In the genomic region with DNA sequence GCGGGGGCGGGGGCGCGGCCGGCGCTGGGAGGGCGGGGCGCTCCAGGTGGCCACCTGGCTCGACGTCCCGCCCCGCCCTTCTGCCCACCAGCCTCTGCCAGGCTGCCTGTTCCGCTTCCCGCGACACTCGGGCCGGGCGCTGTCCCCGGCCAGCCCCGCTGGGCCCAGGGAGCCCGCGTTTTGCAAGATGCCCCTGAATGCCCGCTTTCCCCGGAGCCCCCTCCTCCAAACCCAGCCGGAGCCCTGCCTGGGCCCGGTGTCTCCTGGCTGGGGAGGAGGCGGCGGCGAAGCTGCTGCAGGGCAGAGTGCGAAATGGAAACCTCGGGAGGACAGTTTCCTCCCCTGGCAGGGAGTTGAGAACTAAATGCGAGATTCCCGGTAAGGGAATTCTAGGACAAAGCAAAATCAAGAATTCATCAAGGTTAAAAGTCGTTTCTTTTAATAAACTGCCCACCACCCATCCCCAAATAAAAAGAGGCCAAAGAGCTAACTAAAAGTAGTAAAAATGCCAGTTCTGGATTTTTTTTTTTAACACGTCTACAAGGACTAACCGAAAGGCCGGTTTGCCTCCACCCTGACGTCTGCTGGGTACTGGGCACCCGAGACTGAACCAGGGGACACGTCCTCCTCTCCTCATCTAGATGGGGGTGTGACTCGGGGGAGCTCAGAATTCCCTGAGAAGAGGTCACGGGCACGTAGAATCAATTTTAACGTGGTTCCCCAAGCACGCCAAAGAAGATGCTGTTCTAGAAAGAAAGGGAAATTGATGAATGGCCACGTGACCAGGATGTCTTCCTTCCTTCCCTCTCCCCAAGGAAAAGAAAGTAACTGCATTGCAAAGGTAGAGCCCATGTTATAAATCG, we compare ENCODE assay signal across 8 cellular contexts.
DNase-seq lines count a peak whose midpoint lies in the region; ATAC-seq, FAIRE-seq and TF ChIP-seq lines count a peak whose summit lies in the region.

No MANE protein-coding gene starts in this region.

- peak in 1 of 2 experiments; percentile 4 for DNase-seq in Caco-2
- DNase-seq in SK-N-SH, result peak; percentile 39
- DNase-seq in sigmoid colon, result peak; percentile 66
- no peak for DNase-seq in inferior parietal cortex (ENCODE audit: extremely low spot score)
- no peak for DNase-seq in frontal cortex (ENCODE audit: low spot score in 2 of 2)

- TF ChIP-seq CTCF in Caco-2 (IDR thresholded peaks at IDR 0.05; ENCODE audit: insufficient read depth in 1 of 2, low read depth in 1 of 2, low read length in 1 of 2, severe bottlenecking in 1 of 2, unreplicated experiment in 1 of 2) (no peak), SK-N-SH (IDR thresholded peaks at IDR 0.05) (no peak), gastroesophageal sphincter (IDR thresholded peaks at IDR 0.05) (no peak), sigmoid colon (IDR thresholded peaks at IDR 0.05) (no peak)

- no peak overlapping the region for H3K27ac ChIP-seq in SK-N-SH (ENCODE audit: low read depth in 2 of 2, low read length in 1 of 2)
- H3K27ac ChIP-seq in gastroesophageal sphincter, result peak overlapping the region in 3 of 4 donors; percentile 72 to 80 (median 73)
- H3K27ac ChIP-seq in sigmoid colon, result peak overlapping the region; percentile 29 to 67 (median 60)

- H2AFZ ChIP-seq in SK-N-SH (ENCODE audit: low read depth), result peak overlapping the region; percentile 54

- ATAC-seq in GM19023 (IDR thresholded peaks at IDR 0.05; ENCODE audit: unreplicated experiment) (peak; percentile 50), HG03439 (IDR thresholded peaks at IDR 0.05; ENCODE audit: unreplicated experiment) (peak; percentile 43), gastroesophageal sphincter (peak; percentile 55)

- no peak overlapping the region for H3K9ac ChIP-seq in SK-N-SH

- H3K36me3 ChIP-seq in Caco-2 (ENCODE audit: control insufficient read depth, insufficient read depth, low read length), result no peaks in the 10 kb centered on the region
- no peaks in the 10 kb centered on the region for H3K36me3 ChIP-seq in SK-N-SH (replicated peaks in 1 of 2; ENCODE audit: control insufficient read depth in 1 of 2, insufficient read depth in 2 of 2, low read length in 1 of 2)
- H3K36me3 ChIP-seq in gastroesophageal sphincter, result no peaks in the 10 kb centered on the region
- H3K36me3 ChIP-seq in sigmoid colon, result no peaks in the 10 kb centered on the region

- H3K9me3 Mint-ChIP-seq in Caco-2 (ENCODE audit: unreplicated experiment), result peaks cover 13% of the 10 kb centered on the region

- TF ChIP-seq RAD21 in SK-N-SH (IDR thresholded peaks at IDR 0.05; ENCODE audit: low read length), result no peak

- H3K4me1 Mint-ChIP-seq in Caco-2 (ENCODE audit: low read depth, unreplicated experiment), result peaks cover 29% of the 10 kb centered on the region

- BruUV-seq in Caco-2 (replicated peaks; lab: Mats Ljungman, UMichigan), result TSS peak; percentile 44

- peak overlapping the region; percentile 80 for H3K4me3 Mint-ChIP-seq in Caco-2 (ENCODE audit: unreplicated experiment)

- H3K9me2 ChIP-seq in SK-N-SH, result no peaks in the 10 kb centered on the region

- peaks cover 6% of the 10 kb centered on the region for H3K36me3 Mint-ChIP-seq in Caco-2 (ENCODE audit: insufficient read depth, unreplicated experiment)

- H4K20me1 ChIP-seq in SK-N-SH (ENCODE audit: insufficient read depth), result no peaks in the 10 kb centered on the region

- H3K4me2 ChIP-seq in SK-N-SH, result peak overlapping the region; percentile 61; the same call in 1 of the 2 replicates

- H3K27me3 Mint-ChIP-seq in Caco-2 (ENCODE audit: insufficient read depth, unreplicated experiment), result no peaks in the 10 kb centered on the region

- intact Hi-C loops in Caco-2 (cut with micrococcal nuclease; ENCODE audit: unreplicated experiment), result loop anchor here (1.0 to 5.0 kb wide), 3 partner anchors 36 to 89 kb away; no protein-coding TSS in a partner anchor
- intact Hi-C loops in sigmoid colon (cut with DNase I), result loop anchor here (5.0 kb wide), 1 partner anchor 1206 kb away; a partner anchor contains a TSS

- H3K9me3 ChIP-seq in Caco-2 (no peaks in the 10 kb centered on the region), SK-N-SH (no peaks in the 10 kb centered on the region), gastroesophageal sphincter (no peaks in the 10 kb centered on the region), sigmoid colon (no peaks in the 10 kb centered on the region)

- TF ChIP-seq EP300 in SK-N-SH (IDR thresholded peaks at IDR 0.05; ENCODE audit: borderline replicate concordance in 1 of 2, low read depth in 1 of 2, low read length in 1 of 2) (no peak), gastroesophageal sphincter (IDR thresholded peaks at IDR 0.05) (no peak), sigmoid colon (IDR thresholded peaks at IDR 0.05) (no peak)

- 37% methylated on average over 42 of the region's 47 CpGs for WGBS in SK-N-SH (ENCODE audit: low lambda C conversion rate)
- WGBS in gastroesophageal sphincter (ENCODE audit: low coverage in 1 of 2), 2 donors, result 22 to 35% methylated on average over 12 to 13 of the region's 47 CpGs
- 4 to 10% methylated on average over 47 of the region's 47 CpGs for WGBS in sigmoid colon, 2 donors

- H3K79me2 ChIP-seq in SK-N-SH (ENCODE audit: insufficient read depth), result no peaks in the 10 kb centered on the region

- H3K4me1 ChIP-seq in Caco-2 (peaks cover 16% of the 10 kb centered on the region; the same call in 1 of the 2 replicates), SK-N-SH (ENCODE audit: control insufficient read depth in 1 of 2, insufficient read depth in 2 of 2, low read depth in 1 of 2, low read length in 1 of 2) (peaks cover 0 to 11% of the 10 kb centered on the region in 2 experiments; a peak in 1 of 4 replicates), gastroesophageal sphincter (peaks cover 0 to 30% (median 10%) of the 10 kb centered on the region in 3 donors), sigmoid colon (peaks cover 0 to 18% (median 16%) of the 10 kb centered on the region in 4 donors)

- peak overlapping the region; percentile 63 for H3K27ac Mint-ChIP-seq in Caco-2 (ENCODE audit: unreplicated experiment)

- H3F3A ChIP-seq in SK-N-SH (replicated peaks; ENCODE audit: insufficient read depth), result no peaks in the 10 kb centered on the region

- no peaks in the 10 kb centered on the region for H3K27me3 ChIP-seq in Caco-2 (replicated peaks; ENCODE audit: control insufficient read depth, insufficient read depth, low read length)
- H3K27me3 ChIP-seq in SK-N-SH (ENCODE audit: insufficient read depth), result peaks cover 40% of the 10 kb centered on the region
- H3K27me3 ChIP-seq in gastroesophageal sphincter, result peaks cover 10% of the 10 kb centered on the region
- peaks cover 0 to 5% (median 0%) of the 10 kb centered on the region in 3 donors for H3K27me3 ChIP-seq in sigmoid colon

- no peak for FAIRE-seq in frontal cortex (lab: Jason Lieb, UNC)

- CTCF ChIA-PET in Caco-2 (lab: Charles Lee) (interaction anchor here (0.6 kb wide), 1 partner anchor 96 kb away, joined by 3 read pairs; no protein-coding TSS in a partner anchor), SK-N-SH (lab: Yijun Ruan, JAX) (interaction anchor here (0.8 kb wide), 1 partner anchor 59 kb away, joined by 3 read pairs; no protein-coding TSS in a partner anchor)

- TF ChIP-seq POLR2A in gastroesophageal sphincter (IDR thresholded peaks at IDR 0.05) (no peak), sigmoid colon (IDR thresholded peaks at IDR 0.05) (peak in 1 of 2 donors; percentile 62)

- peak overlapping the region; percentile 71 for H3K4me3 ChIP-seq in Caco-2 (ENCODE audit: low read depth, low read length)
- H3K4me3 ChIP-seq in SK-N-SH (ENCODE audit: low read depth in 2 of 2, low read length in 1 of 2), result peak overlapping the region in 1 of 2 experiments; percentile 58; a peak in 2 of 4 replicates
- H3K4me3 ChIP-seq in gastroesophageal sphincter, result peak overlapping the region; percentile 64 to 71
- H3K4me3 ChIP-seq in sigmoid colon, result peak overlapping the region; percentile 38 to 75 (median 62)

- POLR2A ChIA-PET in Caco-2 (lab: Charles Lee) (no interaction called here), SK-N-SH (lab: Yijun Ruan, JAX) (no interaction called here)

TF ChIP-seq in SK-N-SH, 30 proteins besides CTCF, POLR2A, EP300 and RAD21 (continues in another document):
- TF ChIP-seq CHD2 (IDR thresholded peaks at IDR 0.05; ENCODE audit: low read length, partially characterized antibody), result no peak
- no peak for TF ChIP-seq GATA2 (CRISPR knock-in tag; IDR thresholded peaks at IDR 0.05)
- TF ChIP-seq ELF1 (IDR thresholded peaks at IDR 0.05), result no peak
- no peak for TF ChIP-seq SMC3 (IDR thresholded peaks at IDR 0.05; ENCODE audit: low read depth, low read length)
- TF ChIP-seq NFIC (IDR thresholded peaks at IDR 0.05; ENCODE audit: borderline replicate concordance), result no peak
- TF ChIP-seq YY1 (IDR thresholded peaks at IDR 0.05; ENCODE audit: low read depth), result no peak
- TF ChIP-seq, protein P1, sequence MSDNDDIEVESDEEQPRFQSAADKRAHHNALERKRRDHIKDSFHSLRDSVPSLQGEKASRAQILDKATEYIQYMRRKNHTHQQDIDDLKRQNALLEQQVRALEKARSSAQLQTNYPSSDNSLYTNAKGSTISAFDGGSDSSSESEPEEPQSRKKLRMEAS (IDR thresholded peaks at IDR 0.05; ENCODE audit: low read depth), result no peak
- TF ChIP-seq FOSL2 (IDR thresholded peaks at IDR 0.05; ENCODE audit: borderline replicate concordance, low read depth), result no peak
- TF ChIP-seq FOXM1 (IDR thresholded peaks at IDR 0.05; ENCODE audit: low read depth), result no peak
- TF ChIP-seq SIN3A (IDR thresholded peaks at IDR 0.05; ENCODE audit: borderline replicate concordance, low read depth, low read length), result no peak
- TF ChIP-seq POLR2AphosphoS5 (IDR thresholded peaks at IDR 0.05; ENCODE audit: low read depth, low read length), result no peak
- TF ChIP-seq, protein P2, sequence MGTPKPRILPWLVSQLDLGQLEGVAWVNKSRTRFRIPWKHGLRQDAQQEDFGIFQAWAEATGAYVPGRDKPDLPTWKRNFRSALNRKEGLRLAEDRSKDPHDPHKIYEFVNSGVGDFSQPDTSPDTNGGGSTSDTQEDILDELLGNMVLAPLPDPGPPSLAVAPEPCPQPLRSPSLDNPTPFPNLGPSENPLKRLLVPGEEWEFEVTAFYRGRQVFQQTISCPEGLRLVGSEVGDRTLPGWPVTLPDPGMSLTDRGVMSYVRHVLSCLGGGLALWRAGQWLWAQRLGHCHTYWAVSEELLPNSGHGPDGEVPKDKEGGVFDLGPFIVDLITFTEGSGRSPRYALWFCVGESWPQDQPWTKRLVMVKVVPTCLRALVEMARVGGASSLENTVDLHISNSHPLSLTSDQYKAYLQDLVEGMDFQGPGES (IDR thresholded peaks at IDR 0.05; ENCODE audit: low read depth, low read length), result no peak
- TF ChIP-seq GABPA (IDR thresholded peaks at IDR 0.05; ENCODE audit: low read depth), result no peak
- no peak for TF ChIP-seq MEF2A (IDR thresholded peaks at IDR 0.05; ENCODE audit: borderline replicate concordance, low read depth)
- TF ChIP-seq EZH2phosphoT487 (IDR thresholded peaks at IDR 0.05; ENCODE audit: borderline replicate concordance, low read depth), result no peak
- no peak for TF ChIP-seq NRF1 (IDR thresholded peaks at IDR 0.05; ENCODE audit: low read depth, low read length)
- no peak for TF ChIP-seq RXRA (IDR thresholded peaks at IDR 0.05; ENCODE audit: borderline replicate concordance, low read depth)

Comparison
In these comparisons a context has a peak if more than half of its experiments do, and no peak if none do; other contexts are left out.
1. DNase-seq: peak in SK-N-SH (single experiment) and sigmoid colon (single experiment); none in inferior parietal cortex (single experiment) and frontal cortex (0 of 2).
2. H3K27ac ChIP-seq: peak in gastroesophageal sphincter (3 of 4) and sigmoid colon (4 of 4); none in SK-N-SH (0 of 2).
3. Peak in every context shown above with its lines, with median percentiles within 50 percentile points of each other: ATAC-seq.